15 cellular contexts compared by ENCODE assay signal in genomic region chr4:81652069-81652478, GRCh38.
DNase-seq lines count a peak whose midpoint lies in the region; ATAC-seq and TF ChIP-seq lines count a peak whose summit lies in the region.
"Had no signal": no experiment of that assay in that cellular context is flagged by ENCODE, and none has a peak within 500 bp of the region (broad histone marks: within the 10 kb centered on the region; RNA-seq: fewer than 3 reads in every experiment).

No MANE protein-coding gene starts in this region.

- no peaks in the 10 kb centered on the region for H3K79me2 ChIP-seq in OCI-LY1 (ENCODE audit: insufficient read depth, low read length)
- no peaks in the 10 kb centered on the region for H3K79me2 ChIP-seq in hepatocyte
- H3K79me2 ChIP-seq in smooth muscle cell (ENCODE audit: low read depth) = no peaks in the 10 kb centered on the region

- H3K4me2 ChIP-seq in OCI-LY1 (ENCODE audit: low read length) (peak overlapping the region; percentile 7; the same call in 1 of the 2 replicates), hepatocyte (no peak overlapping the region), smooth muscle cell (peak overlapping the region; percentile 22)

- H3K27me3 ChIP-seq in OCI-LY1 (ENCODE audit: insufficient read depth, low read length) (no peaks in the 10 kb centered on the region), hepatocyte (no peaks in the 10 kb centered on the region), smooth muscle cell (ENCODE audit: low read depth) (no peaks in the 10 kb centered on the region)
- H3K27me3 ChIP-seq: ascending aorta had no signal

- no peak for ATAC-seq in GM21717 (IDR thresholded peaks at IDR 0.05; ENCODE audit: unreplicated experiment)
- ATAC-seq: CD8-positive, alpha-beta T cell had no signal

- H3K4me3 ChIP-seq in OCI-LY1 (ENCODE audit: low read depth, low read length, poor library complexity, severe bottlenecking) = no peak overlapping the region
- no peak overlapping the region for H3K4me3 ChIP-seq in hepatocyte
- H3K4me3 ChIP-seq in smooth muscle cell = no peak overlapping the region
- H3K4me3 ChIP-seq: ascending aorta had no signal

- peaks cover 68% of the 10 kb centered on the region for H3K4me1 ChIP-seq in OCI-LY1 (ENCODE audit: insufficient read depth, low read length, severe bottlenecking)
- H3K4me1 ChIP-seq in hepatocyte (ENCODE audit: insufficient read depth) = peaks cover 18% of the 10 kb centered on the region
- peaks cover 19% of the 10 kb centered on the region for H3K4me1 ChIP-seq in smooth muscle cell (ENCODE audit: low read depth)
- H3K4me1 ChIP-seq: ascending aorta, foreskin keratinocyte had no signal

- 0 out of 2 replicates have a peak, but pooled peaks cover 6% of the 10 kb centered on the region for H3F3A ChIP-seq in OCI-LY1 (ENCODE audit: insufficient read depth, low read length)
- H3F3A ChIP-seq in smooth muscle cell (ENCODE audit: low read depth) = peaks cover 7% of the 10 kb centered on the region

- peak; percentile 17 for DNase-seq in NCI-H146 (lab: John Stamatoyannopoulos, UW)
- no peak for DNase-seq in NCI-H146 treated with DMSO at 0.1 percent for 48 hours (lab: John Stamatoyannopoulos, UW; ENCODE audit: unreplicated experiment)
- no peak for DNase-seq in hepatocyte (ENCODE audit: low spot score)
- DNase-seq in smooth muscle cell (lab: John Stamatoyannopoulos, UW; ENCODE audit: unreplicated experiment) = no peak
- no peak for DNase-seq in HK-2 (ENCODE audit: unreplicated experiment)
- DNase-seq in OCI-M1 (lab: John Stamatoyannopoulos, UW) = no peak
- DNase-seq: CD8-positive, alpha-beta T cell; H9; immature natural killer cell; MV-4-11 had no signal

- H2AFZ ChIP-seq in OCI-LY1 (ENCODE audit: low read length) = no peak overlapping the region
- H2AFZ ChIP-seq in hepatocyte = no peak overlapping the region
- no peak overlapping the region for H2AFZ ChIP-seq in smooth muscle cell (ENCODE audit: low read depth)

- TF ChIP-seq CTCF in OCI-LY1 (IDR thresholded peaks at IDR 0.05; ENCODE audit: low read length) (no peak), hepatocyte (IDR thresholded peaks at IDR 0.05; ENCODE audit: poor library complexity) (no peak), smooth muscle cell (IDR thresholded peaks at IDR 0.05; ENCODE audit: borderline replicate concordance, insufficient read depth, poor library complexity, severe bottlenecking) (no peak)

- WGBS in hepatocyte (ENCODE audit: low lambda C conversion rate, missing lambda C conversion rate) = 81% methylated on average over 2 of the region's 2 CpGs
- WGBS in smooth muscle cell (ENCODE audit: low lambda C conversion rate) = 75% methylated on average over 2 of the region's 2 CpGs

- H3K27ac ChIP-seq in OCI-LY1 (ENCODE audit: low read depth, low read length, poor library complexity, severe bottlenecking) (peak overlapping the region; percentile 90), hepatocyte (peak overlapping the region; percentile 76), smooth muscle cell (ENCODE audit: low read depth) (peak overlapping the region; percentile 89)
- H3K27ac ChIP-seq: 22Rv1, ascending aorta, foreskin keratinocyte had no signal

- H4K20me1 ChIP-seq in OCI-LY1 (ENCODE audit: insufficient read depth, low read length) = no peaks in the 10 kb centered on the region
- no peaks in the 10 kb centered on the region for H4K20me1 ChIP-seq in hepatocyte (ENCODE audit: insufficient read depth, poor library complexity, severe bottlenecking)
- H4K20me1 ChIP-seq in smooth muscle cell (ENCODE audit: low read depth) = no peaks in the 10 kb centered on the region

- no peaks in the 10 kb centered on the region for H3K9me3 ChIP-seq in OCI-LY1 (ENCODE audit: low read length)
- H3K9me3 ChIP-seq in hepatocyte (ENCODE audit: low read depth) = no peaks in the 10 kb centered on the region
- H3K9me3 ChIP-seq in smooth muscle cell (replicated peaks; ENCODE audit: low read depth) = no peaks in the 10 kb centered on the region
- H3K9me3 ChIP-seq: ascending aorta had no signal

- H3K9ac ChIP-seq in OCI-LY1 (ENCODE audit: low read length) (no peak overlapping the region), smooth muscle cell (ENCODE audit: low read depth) (no peak overlapping the region)

- H3K9me2 ChIP-seq in OCI-LY1 (ENCODE audit: low read depth, low read length) (no peaks in the 10 kb centered on the region), hepatocyte (replicated peaks; ENCODE audit: insufficient read depth) (no peaks in the 10 kb centered on the region)

- H3K36me3 ChIP-seq in OCI-LY1 (ENCODE audit: insufficient read depth, low read length) (no peaks in the 10 kb centered on the region), hepatocyte (replicated peaks; ENCODE audit: insufficient read depth, low read depth) (no peaks in the 10 kb centered on the region), smooth muscle cell (ENCODE audit: low read depth) (no peaks in the 10 kb centered on the region)
- H3K36me3 ChIP-seq: ascending aorta had no signal
